12 cellular contexts compared by ENCODE assay signal in genomic region chr14:52071675-52072074, GRCh38. TPM values are rescaled to one million over a fixed set of nuclear protein-coding genes. Genes with fewer than 3 reads are reported as not detected.
A peak's percentile ranks its signal among the peaks of the same experiment; 100 is the strongest.
DNase-seq lines count a peak whose midpoint lies in the region; ATAC-seq and TF ChIP-seq lines count a peak whose summit lies in the region.
"Had no signal": no experiment of that assay in that cellular context is flagged by ENCODE, and none has a peak within 500 bp of the region (broad histone marks: within the 10 kb centered on the region; RNA-seq: fewer than 3 reads in every experiment).

No MANE protein-coding gene starts in this region.

- ATAC-seq in HG03432 (IDR thresholded peaks at IDR 0.05; ENCODE audit: unreplicated experiment), result no peak
- no peak for ATAC-seq in activated T-cell treated with anti-CD3 and anti-CD28 coated beads, Interleukin-2, amount 50 U/mL, for 4 hours
- ATAC-seq: activated CD8-positive, alpha-beta T cell treated with anti-CD3 and anti-CD28 coated beads for 36 hours; stimulated activated effector memory CD8-positive, alpha-beta T cell treated with anti-CD3 and anti-CD28 coated beads, Interleukin-12 subunit alpha, Interleukin-12 subunit beta, amount 100 ng/mL, for 72 hours had no signal

- H3K27ac ChIP-seq in brain microvascular endothelial cell, result no peak overlapping the region

- no peak overlapping the region for H3K4me3 Mint-ChIP-seq in activated T-cell treated with anti-CD3 and anti-CD28 coated beads, Interleukin-2, amount 50 U/mL, for 4 hours
- H3K4me3 Mint-ChIP-seq: activated CD8-positive, alpha-beta T cell treated with anti-CD3 and anti-CD28 coated beads for 36 hours; stimulated activated effector memory CD8-positive, alpha-beta T cell treated with anti-CD3 and anti-CD28 coated beads, Interleukin-12 subunit alpha, Interleukin-12 subunit beta, amount 100 ng/mL, for 72 hours had no signal

- H3K36me3 Mint-ChIP-seq in activated T-cell treated with anti-CD3 and anti-CD28 coated beads, Interleukin-2, amount 50 U/mL, for 4 hours (ENCODE audit: insufficient read depth), result no peaks in the 10 kb centered on the region
- H3K36me3 Mint-ChIP-seq: stimulated activated effector memory CD8-positive, alpha-beta T cell treated with anti-CD3 and anti-CD28 coated beads, Interleukin-12 subunit alpha, Interleukin-12 subunit beta, amount 100 ng/mL, for 72 hours had no signal

- H3K4me3 ChIP-seq in BE2C (ENCODE audit: low read depth, low read length) (no peak overlapping the region), HFF-Myc (replicated peaks; ENCODE audit: low read depth, low read length) (no peak overlapping the region), brain microvascular endothelial cell (ENCODE audit: low read depth, low read length) (no peak overlapping the region)

- H3K36me3 ChIP-seq in BE2C (no peaks in the 10 kb centered on the region), brain microvascular endothelial cell (replicated peaks) (no peaks in the 10 kb centered on the region)

- 0 out of 2 replicates have a peak, but pooled peaks cover 2% of the 10 kb centered on the region for H3K4me1 ChIP-seq in BE2C

- H3K4me1 Mint-ChIP-seq in activated T-cell treated with anti-CD3 and anti-CD28 coated beads, Interleukin-2, amount 50 U/mL, for 4 hours (ENCODE audit: low read depth), result peaks cover 24% of the 10 kb centered on the region

- DNase-seq in BE2C (no peak), HFF-Myc (ENCODE audit: extremely low read depth, low read depth) (no peak), brain microvascular endothelial cell (peak; percentile 48), lung microvascular endothelial cell (ENCODE audit: low read depth in 2 of 2) (peak; percentile 35 to 43), NCI-H2227 treated with DMSO at 0.1 percent for 48 hours (lab: John Stamatoyannopoulos, UW) (no peak), DMS53 (lab: John Stamatoyannopoulos, UW) (no peak)
- DNase-seq in activated T-cell treated with anti-CD3 and anti-CD28 coated beads, Interleukin-2, amount 50 U/mL, for 4 hours, result no peak
- DNase-seq: activated CD8-positive, alpha-beta T cell treated with anti-CD3 and anti-CD28 coated beads for 36 hours; activated naive CD4-positive, alpha-beta T cell treated with anti-CD3 and anti-CD28 coated beads, Interleukin-2, amount 50 U/mL, for 16 hours; NCI-H1048 had no signal

- H3K9me3 ChIP-seq in BE2C, result no peaks in the 10 kb centered on the region

- peaks cover 39% of the 10 kb centered on the region for H3K27me3 Mint-ChIP-seq in activated T-cell treated with anti-CD3 and anti-CD28 coated beads, Interleukin-2, amount 50 U/mL, for 4 hours (ENCODE audit: low read depth)

- H3K9me3 Mint-ChIP-seq in activated T-cell treated with anti-CD3 and anti-CD28 coated beads, Interleukin-2, amount 50 U/mL, for 4 hours, result peaks cover 6% of the 10 kb centered on the region
- H3K9me3 Mint-ChIP-seq: stimulated activated effector memory CD8-positive, alpha-beta T cell treated with anti-CD3 and anti-CD28 coated beads, Interleukin-12 subunit alpha, Interleukin-12 subunit beta, amount 100 ng/mL, for 72 hours had no signal

- TF ChIP-seq CTCF in BE2C (IDR thresholded peaks at IDR 0.05; ENCODE audit: low read depth, low read length) (peak; percentile 61), HFF-Myc (IDR thresholded peaks at IDR 0.05; ENCODE audit: low read depth, low read length, missing control alignments) (peak; percentile 32), brain microvascular endothelial cell (IDR thresholded peaks at IDR 0.05; ENCODE audit: low read depth, low read length, missing control alignments) (peak; percentile 56)

- H3K27me3 ChIP-seq in BE2C (peaks cover 10% of the 10 kb centered on the region), brain microvascular endothelial cell (replicated peaks) (no peaks in the 10 kb centered on the region)

- in situ Hi-C loops in brain microvascular endothelial cell (cut with HindIII; ENCODE audit: low pct_ligation_motif_present, low sequenced_read_pairs), result no loop called here

RNA-seq across cellular contexts. Expression of gene NID2, which starts 2.8 kb away (rescaled TPM):
- polyA plus RNA-seq in BE2C (2012; ENCODE audit: insufficient read depth, insufficient read length, low read depth), result 2.6 TPM
- 9.7 and 10.5 TPM in 2 replicates for total RNA-seq in lung microvascular endothelial cell
- total RNA-seq in activated T-cell treated with anti-CD3 and anti-CD28 coated beads, Interleukin-2, amount 50 U/mL, for 4 hours, result under 1 TPM; 0.14 to 0.29 (median 0.20) TPM

Comparison
In these comparisons a context has a peak if more than half of its experiments do, and no peak if none do; other contexts are left out.
1. DNase-seq: peak in brain microvascular endothelial cell (single experiment) and lung microvascular endothelial cell (2 of 2); none in BE2C (single experiment), HFF-Myc (single experiment), NCI-H2227 treated with DMSO at 0.1 percent for 48 hours (single experiment), DMS53 (single experiment) and activated T-cell treated with anti-CD3 and anti-CD28 coated beads, Interleukin-2, amount 50 U/mL, for 4 hours (single experiment).
2. Peak in every context shown above with its lines, with median percentiles within 50 percentile points of each other: CTCF ChIP-seq.